In the genomic region with DNA sequence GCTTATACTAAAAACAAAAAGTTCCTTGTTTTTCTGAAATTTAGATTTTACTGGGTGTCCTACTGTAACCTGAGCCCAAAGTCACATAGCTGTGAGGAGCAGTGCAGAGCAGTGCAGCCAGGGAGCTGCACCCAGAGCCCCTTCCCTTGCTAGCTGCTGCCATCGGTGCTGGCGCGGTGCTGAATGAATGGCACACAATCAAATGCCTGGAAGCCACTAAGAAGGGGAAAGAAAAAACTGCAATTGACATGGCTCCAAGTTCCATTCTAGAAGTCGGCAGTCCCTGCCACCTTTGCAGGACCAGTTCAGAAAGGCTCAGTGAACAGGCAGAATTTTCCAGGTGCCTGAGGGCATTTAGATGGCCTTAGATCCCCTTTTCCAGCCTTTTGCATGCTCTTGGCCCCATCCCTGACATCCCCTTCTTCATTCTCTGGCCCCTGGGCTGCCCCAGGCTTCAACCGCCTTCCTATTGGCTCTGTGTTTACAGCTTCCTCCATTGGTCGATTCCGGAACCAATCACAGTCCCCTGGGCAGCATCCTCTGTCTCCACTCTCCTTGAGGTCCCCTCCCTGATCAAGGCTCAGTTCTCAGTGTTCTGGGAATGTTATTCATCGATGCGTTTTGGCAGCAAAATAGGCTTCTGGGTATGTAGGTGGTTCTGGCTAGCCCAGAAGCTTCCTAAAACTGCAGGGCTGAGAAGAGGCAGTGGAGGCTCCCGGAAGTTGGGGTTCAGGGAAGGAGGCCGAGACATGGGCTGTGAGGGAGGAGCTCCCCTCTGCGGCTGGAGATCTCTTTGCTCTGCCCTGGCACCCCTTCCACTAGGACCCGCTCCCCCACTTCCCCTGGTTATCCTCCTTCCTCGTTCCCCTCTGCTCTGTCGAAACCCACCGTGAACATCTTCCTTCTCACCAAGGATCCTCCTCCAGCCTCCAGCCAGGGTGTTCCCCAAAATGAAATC, we compare ENCODE assay signal across 23 cellular contexts. TPM values are rescaled to one million over a fixed set of nuclear protein-coding genes. Genes with fewer than 3 reads are reported as not detected.
DNase-seq lines count a peak whose midpoint lies in the region; ATAC-seq, FAIRE-seq and TF ChIP-seq lines count a peak whose summit lies in the region.
"Had no signal": no experiment of that assay in that cellular context is flagged by ENCODE, and none has a peak within 500 bp of the region (broad histone marks: within the 10 kb centered on the region; RNA-seq: fewer than 3 reads in every experiment).

No MANE protein-coding gene starts in this region.

- H3K27ac ChIP-seq in K562 (ENCODE audit: extremely low read depth, low read depth, low read length) (no peak overlapping the region), substantia nigra (ENCODE audit: low read depth, low read length, poor library complexity, severe bottlenecking) (peak overlapping the region; percentile 83), gastrocnemius medialis (no peak overlapping the region)
- H3K27ac ChIP-seq: brain microvascular endothelial cell, HL-60, lower lobe of right lung, thoracic aorta had no signal

- DNase-seq in MG63 (peak; percentile 6), K562 (ENCODE audit: extremely low read depth in 1 of 4, low spot score in 3 of 4) (peak in 3 of 4 experiments; percentile 38 to 56 (median 51)), iPS-NIHi7 (ENCODE audit: extremely low spot score) (peak; percentile 58), substantia nigra (lab: John Stamatoyannopoulos, UW) (peak in 47 of 49 donors; percentile 34 to 93 (median 77)), gastrocnemius medialis (no peak), NCI-H1436 treated with DMSO at 0.1 percent for 48 hours (lab: John Stamatoyannopoulos, UW) (no peak), mesenteric fat pad (ENCODE audit: low spot score) (no peak)
- DNase-seq: activated B cell treated with CpG ODN at 0.5 μM for 24 hours; activated CD8-positive, alpha-beta memory T cell treated with anti-CD3 and anti-CD28 coated beads for 24 hours; activated T-cell treated with anti-CD3 and anti-CD28 coated beads, Interleukin-2, amount 50 U/mL, for 72 hours; brain microvascular endothelial cell; immature natural killer cell; lower lobe of right lung; naive thymus-derived CD8-positive, alpha-beta T cell; NCI-H2029 treated with DMSO at 0.1 percent for 48 hours; NCI-H510A treated with DMSO at 0.1 percent for 48 hours; Right ventricle myocardium superior had no signal

- H3K9me1 ChIP-seq in K562 (ENCODE audit: control insufficient read depth, insufficient read depth, low read length), result no peaks in the 10 kb centered on the region

- no peak for TF ChIP-seq EP300 in K562 (IDR thresholded peaks at IDR 0.05; ENCODE audit: low read length)

- CTCF ChIA-PET in K562 (lab: Yijun Ruan, JAX; ENCODE audit: low intra/inter-chr PET ratio), result no interaction called here

- in situ Hi-C loops in K562 (cut with MboI), result no loop called here
- in situ Hi-C loops in gastrocnemius medialis (cut with MboI; ENCODE audit: low sequenced_read_pairs in 4 of 4), result loop anchor here in 1 of 4 donors (25.0 kb wide), 1 partner anchor 94 kb away; no protein-coding TSS in a partner anchor

- H3K9ac ChIP-seq in K562 (ENCODE audit: insufficient read depth in 1 of 2, low read depth in 2 of 2, low read length in 2 of 2), result no peak overlapping the region

- H4K20me1 ChIP-seq in K562 (replicated peaks; ENCODE audit: control insufficient read depth, insufficient read depth, low read length), result no peaks in the 10 kb centered on the region; the same call in 1 of the 2 replicates

- TF ChIP-seq RAD21 in K562 (CRISPR knock-in tag; conservative IDR thresholded peaks at IDR 0.05 in 1 of 2, IDR thresholded peaks at IDR 0.05 in 1 of 2), result peak in 1 of 2 experiments; percentile 19; a peak in 1 of 4 replicates

- H3K36me3 ChIP-seq in MG63 (no peaks in the 10 kb centered on the region), K562 (ENCODE audit: control insufficient read depth, insufficient read depth, low read length) (no peaks in the 10 kb centered on the region), gastrocnemius medialis (no peaks in the 10 kb centered on the region)
- H3K36me3 ChIP-seq: brain microvascular endothelial cell, thoracic aorta had no signal

- H3K4me2 ChIP-seq in K562 (ENCODE audit: insufficient read depth, low read length), result no peak overlapping the region

- no peaks in the 10 kb centered on the region for H3K4me1 ChIP-seq in K562 (replicated peaks in 1 of 2; ENCODE audit: control insufficient read depth in 2 of 2, insufficient read depth in 2 of 2, low read length in 2 of 2)
- no peaks in the 10 kb centered on the region for H3K4me1 ChIP-seq in gastrocnemius medialis
- H3K4me1 ChIP-seq: lower lobe of right lung had no signal

- no peaks in the 10 kb centered on the region; the same call in 1 of the 2 replicates for H3K9me3 ChIP-seq in MG63
- no peaks in the 10 kb centered on the region for H3K9me3 ChIP-seq in K562 (replicated peaks; ENCODE audit: control insufficient read depth, insufficient read depth, low read depth, low read length)
- no peaks in the 10 kb centered on the region for H3K9me3 ChIP-seq in gastrocnemius medialis
- H3K9me3 ChIP-seq: lower lobe of right lung, thoracic aorta had no signal

- WGBS in K562 (ENCODE audit: insufficient coverage, low coverage, missing lambda C conversion rate), result 1% methylated on average over 16 of the region's 16 CpGs

- TF ChIP-seq POLR2A in K562 (conservative IDR thresholded peaks at IDR 0.05) (no peak), gastrocnemius medialis (IDR thresholded peaks at IDR 0.05) (no peak)

- BruUV-seq in K562 (replicated peaks; lab: Mats Ljungman, UMichigan), result no TSS peak

- intact Hi-C loops in K562 (cut with micrococcal nuclease) (no loop called here), gastrocnemius medialis (cut with DNase I; ENCODE audit: low total_unique reads) (no loop called here)

- no peaks in the 10 kb centered on the region for H3K79me2 ChIP-seq in K562 (ENCODE audit: control insufficient read depth, insufficient read depth, low read length)

- TF ChIP-seq CTCF in K562 (IDR thresholded peaks at IDR 0.05 in 2 of 3, conservative IDR thresholded peaks at IDR 0.05 in 1 of 3; ENCODE audit: insufficient read depth in 2 of 3, low read depth in 1 of 3, low read length in 3 of 3) (0 out of 6 replicates have a peak, but pooled peaks of 1 of the 3 experiments have one; percentile 3), gastrocnemius medialis (IDR thresholded peaks at IDR 0.05 in 4 of 5, conservative IDR thresholded peaks at IDR 0.05 in 1 of 5) (no peak)

- no peak overlapping the region for H2AFZ ChIP-seq in K562 (ENCODE audit: low read depth, low read length)

- ATAC-seq in K562, result peak; percentile 83
- ATAC-seq in gastrocnemius medialis, result no peak
- ATAC-seq: activated T-cell treated with anti-CD3 and anti-CD28 coated beads, Interleukin-2, amount 50 U/mL, for 72 hours; lower lobe of right lung; naive thymus-derived CD8-positive, alpha-beta T cell had no signal

- no peak overlapping the region for H3K4me3 ChIP-seq in MG63
- no peak overlapping the region for H3K4me3 ChIP-seq in K562
- H3K4me3 ChIP-seq in gastrocnemius medialis, result no peak overlapping the region
- H3K4me3 ChIP-seq: lower lobe of right lung, thoracic aorta had no signal

- POLR2A ChIA-PET in K562 (lab: Yijun Ruan, JAX), result interaction anchor here (0.7 kb wide), 1 partner anchor 9 kb away, joined by 5 read pairs; no protein-coding TSS in a partner anchor

- FAIRE-seq in K562 (lab: Jason Lieb, UNC), result no peak

- H3K27me3 ChIP-seq in MG63 (no peaks in the 10 kb centered on the region; the same call in none of the 2 replicates), K562 (ENCODE audit: control insufficient read depth in 2 of 2, insufficient read depth in 2 of 2, low read length in 2 of 2) (peaks cover 53 to 75% of the 10 kb centered on the region in 2 experiments), gastrocnemius medialis (peaks cover 9 to 34% (median 25%) of the 10 kb centered on the region in 3 donors)

RNA-seq across cellular contexts. Expression of gene ATP2C2, which starts 37.9 kb away (rescaled TPM):
- total RNA-seq in MG63 (2014; rRNA removed; shearing (Covaris generic); ENCODE audit: low replicate concordance), result not detected in 2 replicates
- total RNA-seq in K562 (2011; cell fraction: chromatin; rRNA removed; ENCODE audit: low replicate concordance), result not detected in 2 replicates
- not detected in 2 replicates for total RNA-seq in K562 (2011; cell fraction: nucleolus; rRNA removed)
- not detected in 2 replicates for total RNA-seq in K562 (2011; cell fraction: nucleoplasm; rRNA removed)
- total RNA-seq in K562 (2014; rRNA removed) (not detected in 2 replicates), K562 (2014; rRNA removed; fragmentation: Illumina TruSeq; extraction: Trizol) (not detected in 2 replicates), K562 (2015; rRNA removed; fragmentation: Illumina TruSeq; extraction: Trizol) (not detected in 2 replicates), K562 (2021) (0.11 and 0.75 TPM in 2 replicates), gastrocnemius medialis (under 1 TPM in 1 of 4 donors, not detected in 3; 0.44 TPM), mesenteric fat pad (0.67 TPM)
- polyA plus RNA-seq in K562 (2011; rRNA removed) (not detected in 2 replicates), K562 (2014; fragmentation: Illumina TruSeq; extraction: Trizol) (not detected in 2 replicates), K562 (2014; fragmentation: Nextera tagmentation; extraction: Ambion mirVana) (not detected), K562 (2014; rRNA removed) (not detected in 2 replicates)
- polyA plus RNA-seq in K562 (2011; cell fraction: cytosol; rRNA removed), result not detected in 2 replicates
- not detected in 2 replicates for polyA plus RNA-seq in K562 (2011; cell fraction: nucleus; rRNA removed)
- not detected in 2 replicates for polyA plus RNA-seq in K562 (2012)
- not detected in 2 replicates for polyA minus RNA-seq in K562 (2011; rRNA and poly(A)+ RNA removed)
- polyA minus RNA-seq in K562 (2011; cell fraction: cytosol; rRNA and poly(A)+ RNA removed), result not detected in 2 replicates
- not detected in 2 replicates for polyA minus RNA-seq in K562 (2011; cell fraction: nucleus; rRNA and poly(A)+ RNA removed)
- total RNA-seq: activated B cell treated with CpG ODN at 0.5 μM for 24 hours; glomerular endothelial cell; naive thymus-derived CD8-positive, alpha-beta T cell; pulmonary artery endothelial cell; Right ventricle myocardium superior; T-helper 1 cell treated with Interleukin-12 subunit alpha and Interleukin-12 subunit beta and Interleukin-4 antibody, amounts not matched to agents 30 ng/mL and 1 ng/mL, for 36 hours had no signal
- polyA plus RNA-seq: BJ; immature natural killer cell; naive thymus-derived CD8-positive, alpha-beta T cell had no signal

Comparison
In these comparisons a context has a peak if more than half of its experiments do, and no peak if none do; other contexts are left out.
1. DNase-seq: peak in MG63 (single experiment), K562 (3 of 4), iPS-NIHi7 (single experiment) and substantia nigra (47 of 49); none in gastrocnemius medialis (0 of 2), NCI-H1436 treated with DMSO at 0.1 percent for 48 hours (single experiment) and mesenteric fat pad (single experiment).